Comparison of ENCODE assay signal across 20 cellular contexts in the genomic region with DNA sequence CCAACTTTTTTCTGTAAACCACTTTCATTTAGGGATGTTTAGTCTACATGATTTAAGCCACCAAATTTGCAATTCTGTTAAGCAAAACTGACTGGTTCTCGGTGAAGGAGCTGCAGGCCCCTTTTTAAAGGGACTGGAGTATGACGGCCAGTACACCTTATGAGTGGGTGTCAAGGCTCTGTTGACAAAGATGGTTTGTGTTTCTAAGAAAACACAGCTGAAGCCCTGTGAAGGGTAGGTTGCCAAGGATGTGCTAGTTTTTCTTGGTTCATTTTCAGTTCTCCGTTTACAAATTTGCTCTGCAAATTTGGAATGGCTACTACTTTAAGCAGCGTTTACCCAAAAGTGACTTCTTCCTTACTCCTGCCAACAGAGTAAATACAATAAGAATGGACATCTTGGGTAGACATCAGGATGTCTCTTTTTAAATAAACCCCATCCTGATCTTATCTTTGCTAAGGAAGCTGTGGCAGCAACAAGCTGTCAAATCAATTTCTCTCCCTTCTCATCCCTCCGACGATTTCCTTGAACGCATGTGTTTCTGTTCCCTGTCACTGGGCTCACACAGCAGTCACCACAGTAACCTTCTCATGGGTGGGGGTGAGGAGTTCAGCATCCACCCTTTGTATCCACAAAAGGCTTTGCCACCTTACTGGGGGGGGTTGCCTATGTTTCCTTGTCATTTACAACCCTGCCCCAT. TPM values are rescaled to one million over a fixed set of nuclear protein-coding genes. Genes with fewer than 3 reads are reported as not detected.
"Had no signal": no experiment of that assay in that cellular context is flagged by ENCODE, and none has a peak within 500 bp of the region (broad histone marks: within the 10 kb centered on the region; RNA-seq: fewer than 3 reads in every experiment).

No MANE protein-coding gene starts in this region.

- H3K4me3 Mint-ChIP-seq: effector memory CD8-positive, alpha-beta T cell; naive thymus-derived CD4-positive, alpha-beta T cell had no signal

- DNase-seq: effector memory CD8-positive, alpha-beta T cell; gastrocnemius medialis; heart right ventricle; hypothalamus; kidney glomerular epithelial cell; mammary epithelial cell; naive thymus-derived CD4-positive, alpha-beta T cell; ovary; stimulated activated CD4-positive, alpha-beta T cell treated with anti-CD3 and anti-CD28 coated beads, Interleukin-2, amount 100 ng/mL, for 24 hours; stimulated activated CD4-positive, alpha-beta T cell treated with anti-CD3 and anti-CD28 coated beads, Interleukin-4, amount 100 ng/mL, for 4 hours; stimulated activated naive CD4-positive, alpha-beta T cell; stomach; substantia nigra; trophoblast cell had no signal

- H3K9me3 ChIP-seq: esophagus muscularis mucosa, gastrocnemius medialis, heart right ventricle, ovary, stomach, thoracic aorta had no signal

- H3K4me1 ChIP-seq: gastrocnemius medialis had no signal

- H3K36me3 ChIP-seq: esophagus muscularis mucosa, gastrocnemius medialis, heart right ventricle, ovary, stomach, thoracic aorta had no signal

- H3K27me3 ChIP-seq: esophagus muscularis mucosa, gastrocnemius medialis, heart right ventricle, ovary had no signal

- H3K27ac ChIP-seq: epithelial cell of prostate, esophagus muscularis mucosa, gastrocnemius medialis, heart right ventricle, ovary, skin epidermis, stomach, thoracic aorta had no signal

- H3K9me3 Mint-ChIP-seq: effector memory CD8-positive, alpha-beta T cell; naive thymus-derived CD4-positive, alpha-beta T cell had no signal

- H3K4me3 ChIP-seq: esophagus muscularis mucosa, gastrocnemius medialis, heart right ventricle, ovary, skin epidermis, stomach, thoracic aorta had no signal

- H3K27ac Mint-ChIP-seq: effector memory CD8-positive, alpha-beta T cell had no signal

- H3K36me3 Mint-ChIP-seq: naive thymus-derived CD4-positive, alpha-beta T cell had no signal

RNA-seq across cellular contexts. Expression of gene CMTM8, which starts 58.2 kb away (rescaled TPM):
- total RNA-seq: fibroblast of villous mesenchyme had no signal
- polyA plus RNA-seq: neural cell had no signal
